ENCODE assay signal across 20 cellular contexts in the genomic region with DNA sequence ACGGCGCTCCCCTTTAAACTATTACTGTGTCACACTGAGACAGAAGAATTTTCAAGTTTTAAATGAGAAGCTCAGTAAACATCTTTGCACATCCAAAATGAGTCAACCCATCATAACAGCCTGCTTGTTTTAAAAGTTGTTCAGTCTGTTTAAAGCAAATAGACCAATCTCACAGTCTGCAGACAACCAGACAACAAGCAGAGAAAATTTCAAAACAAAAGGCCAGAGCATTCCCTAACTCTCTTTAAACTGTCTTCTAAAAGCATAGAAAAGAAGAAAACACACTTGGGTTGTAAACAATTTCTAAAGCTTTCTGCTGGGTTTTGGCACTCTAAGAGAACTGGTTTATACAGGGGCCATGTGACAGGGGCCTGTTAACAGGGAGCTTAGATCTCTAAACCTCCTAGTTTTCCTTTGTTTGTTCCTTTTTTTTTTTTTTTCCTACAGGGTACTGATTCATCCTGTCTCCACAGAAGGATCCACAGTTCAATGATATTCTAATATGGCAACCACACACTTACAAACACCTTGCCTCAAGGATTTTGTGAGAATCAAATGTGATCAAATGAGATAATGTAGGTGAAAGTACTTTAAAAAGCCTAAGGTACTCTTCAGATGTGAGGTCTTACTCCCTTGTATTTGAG.
DNase-seq lines count a peak whose midpoint lies in the region; ATAC-seq and TF ChIP-seq lines count a peak whose summit lies in the region.
"Had no signal": no experiment of that assay in that cellular context is flagged by ENCODE, and none has a peak within 500 bp of the region (broad histone marks: within the 10 kb centered on the region; RNA-seq: fewer than 3 reads in every experiment).

No MANE protein-coding gene starts in this region.

- no peak overlapping the region for H3K4me3 ChIP-seq in GM23338
- H3K4me3 ChIP-seq in hepatocyte, result no peak overlapping the region
- H3K4me3 ChIP-seq in smooth muscle cell, result no peak overlapping the region
- H3K4me3 ChIP-seq: heart right ventricle, right lobe of liver, suprapubic skin had no signal

- ATAC-seq in GM23338 (no peak), GM21515 (IDR thresholded peaks at IDR 0.05; ENCODE audit: unreplicated experiment) (no peak)
- ATAC-seq in activated T-helper 17 cell treated with anti-CD3 and anti-CD28 coated beads, Interleukin-2, amount 50 U/mL, for 72 hours (replicated peaks), result no peak
- ATAC-seq: heart right ventricle, right lobe of liver had no signal

- H3K4me3 Mint-ChIP-seq in GM23338, result no peak overlapping the region
- H3K4me3 Mint-ChIP-seq in activated T-helper 17 cell treated with anti-CD3 and anti-CD28 coated beads, Interleukin-2, amount 50 U/mL, for 72 hours, result peak overlapping the region; percentile 63
- H3K4me3 Mint-ChIP-seq: neural crest cell had no signal

- no peak for DNase-seq in GM23338 (ENCODE audit: low spot score)
- peak; percentile 49 for DNase-seq in hepatocyte (ENCODE audit: low spot score)
- no peak for DNase-seq in smooth muscle cell (lab: John Stamatoyannopoulos, UW; ENCODE audit: unreplicated experiment)
- no peak for DNase-seq in HuH-7 (ENCODE audit: low spot score)
- no peak for DNase-seq in SIG-M5 (lab: John Stamatoyannopoulos, UW)
- DNase-seq in NCI-H1930 (lab: John Stamatoyannopoulos, UW), result no peak
- DNase-seq: activated CD4-positive, alpha-beta T cell treated with anti-CD3 and anti-CD28 coated beads for 48 hours; activated naive CD4-positive, alpha-beta T cell treated with Interleukin-2 at 50 U/mL for 16 hours; AML-193; GDM1; heart right ventricle; NCI-H2081 treated with DMSO at 0.1 percent for 48 hours; NCI-H526 treated with DMSO at 0.1 percent for 48 hours; OCI-M1; right lobe of liver; stimulated activated CD4-positive, alpha-beta T cell treated with anti-CD3 and anti-CD28 coated beads, Interleukin-1b, Interleukin-23, amount 100 ng/mL, for 48 hours had no signal

- H2AFZ ChIP-seq in GM23338 (0 out of 2 replicates have a peak overlapping the region, but pooled peaks have one; percentile 29), hepatocyte (no peak overlapping the region), smooth muscle cell (ENCODE audit: low read depth) (peak overlapping the region; percentile 78)

- H3K4me1 ChIP-seq in GM23338 (ENCODE audit: insufficient read depth), result peaks cover 41% of the 10 kb centered on the region
- peaks cover 43% of the 10 kb centered on the region for H3K4me1 ChIP-seq in hepatocyte (ENCODE audit: insufficient read depth)
- H3K4me1 ChIP-seq in smooth muscle cell (ENCODE audit: low read depth), result peaks cover 27% of the 10 kb centered on the region

- H3F3A ChIP-seq in GM23338 (replicated peaks; ENCODE audit: low read depth) (no peaks in the 10 kb centered on the region; the same call in 1 of the 2 replicates), smooth muscle cell (ENCODE audit: low read depth) (peaks cover 16% of the 10 kb centered on the region)

- H3K9me3 Mint-ChIP-seq in GM23338, result no peaks in the 10 kb centered on the region
- no peaks in the 10 kb centered on the region for H3K9me3 Mint-ChIP-seq in activated T-helper 17 cell treated with anti-CD3 and anti-CD28 coated beads, Interleukin-2, amount 50 U/mL, for 72 hours
- H3K9me3 Mint-ChIP-seq: neural crest cell had no signal

- H3K36me3 Mint-ChIP-seq in GM23338 (ENCODE audit: low read depth), result no peaks in the 10 kb centered on the region
- H3K36me3 Mint-ChIP-seq in activated T-helper 17 cell treated with anti-CD3 and anti-CD28 coated beads, Interleukin-2, amount 50 U/mL, for 72 hours (ENCODE audit: low read depth), result no peaks in the 10 kb centered on the region

- H3K27ac ChIP-seq in GM23338 (ENCODE audit: low read depth) (no peak overlapping the region), hepatocyte (peak overlapping the region; percentile 98), smooth muscle cell (ENCODE audit: low read depth) (peak overlapping the region; percentile 93)
- H3K27ac ChIP-seq: right lobe of liver, suprapubic skin had no signal

- TF ChIP-seq CTCF in GM23338 (conservative IDR thresholded peaks at IDR 0.05; ENCODE audit: low read depth in 2 of 2), result no peak
- no peak for TF ChIP-seq CTCF in hepatocyte (IDR thresholded peaks at IDR 0.05; ENCODE audit: poor library complexity)
- TF ChIP-seq CTCF in smooth muscle cell (IDR thresholded peaks at IDR 0.05; ENCODE audit: borderline replicate concordance, insufficient read depth, poor library complexity, severe bottlenecking), result no peak

- H3K36me3 ChIP-seq in GM23338 (ENCODE audit: insufficient read depth) (no peaks in the 10 kb centered on the region), hepatocyte (replicated peaks; ENCODE audit: insufficient read depth, low read depth) (no peaks in the 10 kb centered on the region), smooth muscle cell (ENCODE audit: low read depth) (no peaks in the 10 kb centered on the region)
- H3K36me3 ChIP-seq: heart right ventricle, right lobe of liver, suprapubic skin had no signal

- H3K27me3 ChIP-seq in GM23338 (ENCODE audit: insufficient read depth), result peaks cover 26% of the 10 kb centered on the region
- H3K27me3 ChIP-seq in hepatocyte, result no peaks in the 10 kb centered on the region
- no peaks in the 10 kb centered on the region for H3K27me3 ChIP-seq in smooth muscle cell (ENCODE audit: low read depth)
- H3K27me3 ChIP-seq: heart right ventricle, right lobe of liver, suprapubic skin had no signal

- 59% methylated on average over 2 of the region's 2 CpGs for WGBS in hepatocyte (ENCODE audit: low lambda C conversion rate, missing lambda C conversion rate)
- 39% methylated on average over 2 of the region's 2 CpGs for WGBS in smooth muscle cell (ENCODE audit: low lambda C conversion rate)

- H3K79me2 ChIP-seq in GM23338 (replicated peaks; ENCODE audit: insufficient read depth), result no peaks in the 10 kb centered on the region
- H3K79me2 ChIP-seq in hepatocyte, result no peaks in the 10 kb centered on the region
- no peaks in the 10 kb centered on the region for H3K79me2 ChIP-seq in smooth muscle cell (ENCODE audit: low read depth)

- no peak overlapping the region for H3K27ac Mint-ChIP-seq in GM23338
- no peak overlapping the region for H3K27ac Mint-ChIP-seq in activated T-helper 17 cell treated with anti-CD3 and anti-CD28 coated beads, Interleukin-2, amount 50 U/mL, for 72 hours

- H3K4me1 Mint-ChIP-seq in GM23338, result peaks cover 40% of the 10 kb centered on the region
- H3K4me1 Mint-ChIP-seq in activated T-helper 17 cell treated with anti-CD3 and anti-CD28 coated beads, Interleukin-2, amount 50 U/mL, for 72 hours, result no peaks in the 10 kb centered on the region

- H3K9me3 ChIP-seq in hepatocyte (ENCODE audit: low read depth) (no peaks in the 10 kb centered on the region), smooth muscle cell (replicated peaks; ENCODE audit: low read depth) (no peaks in the 10 kb centered on the region)
- H3K9me3 ChIP-seq: heart right ventricle, right lobe of liver, suprapubic skin had no signal

- peaks cover 18% of the 10 kb centered on the region for H3K27me3 Mint-ChIP-seq in GM23338 (ENCODE audit: insufficient read depth, low read depth, poor library complexity)
- peaks cover 38% of the 10 kb centered on the region for H3K27me3 Mint-ChIP-seq in activated T-helper 17 cell treated with anti-CD3 and anti-CD28 coated beads, Interleukin-2, amount 50 U/mL, for 72 hours

- H3K9me2 ChIP-seq in GM23338 (ENCODE audit: insufficient read depth), result 0 out of 2 replicates have a peak, but pooled peaks cover 3% of the 10 kb centered on the region
- no peaks in the 10 kb centered on the region for H3K9me2 ChIP-seq in hepatocyte (replicated peaks; ENCODE audit: insufficient read depth)

- H4K20me1 ChIP-seq in GM23338 (replicated peaks; ENCODE audit: insufficient read depth) (no peaks in the 10 kb centered on the region), hepatocyte (ENCODE audit: insufficient read depth, poor library complexity, severe bottlenecking) (no peaks in the 10 kb centered on the region), smooth muscle cell (ENCODE audit: low read depth) (no peaks in the 10 kb centered on the region)

- no peak overlapping the region for H3K4me2 ChIP-seq in GM23338
- no peak overlapping the region for H3K4me2 ChIP-seq in hepatocyte
- H3K4me2 ChIP-seq in smooth muscle cell, result peak overlapping the region; percentile 56

- peak overlapping the region; percentile 43 for H3K9ac ChIP-seq in smooth muscle cell (ENCODE audit: low read depth)

TF ChIP-seq in GM23338, 12 proteins besides CTCF, POLR2A, EP300 and RAD21 (continues in another document):
- no peak for TF ChIP-seq ZNF331 (CRISPR knock-in tag; IDR thresholded peaks at IDR 0.05; ENCODE audit: low read depth)
- TF ChIP-seq CREB1 (CRISPR knock-in tag; IDR thresholded peaks at IDR 0.05; ENCODE audit: low read depth), result no peak
- TF ChIP-seq EZH2phosphoT487 (IDR thresholded peaks at IDR 0.05; ENCODE audit: unreplicated experiment), result no peak
